In the genomic region with DNA sequence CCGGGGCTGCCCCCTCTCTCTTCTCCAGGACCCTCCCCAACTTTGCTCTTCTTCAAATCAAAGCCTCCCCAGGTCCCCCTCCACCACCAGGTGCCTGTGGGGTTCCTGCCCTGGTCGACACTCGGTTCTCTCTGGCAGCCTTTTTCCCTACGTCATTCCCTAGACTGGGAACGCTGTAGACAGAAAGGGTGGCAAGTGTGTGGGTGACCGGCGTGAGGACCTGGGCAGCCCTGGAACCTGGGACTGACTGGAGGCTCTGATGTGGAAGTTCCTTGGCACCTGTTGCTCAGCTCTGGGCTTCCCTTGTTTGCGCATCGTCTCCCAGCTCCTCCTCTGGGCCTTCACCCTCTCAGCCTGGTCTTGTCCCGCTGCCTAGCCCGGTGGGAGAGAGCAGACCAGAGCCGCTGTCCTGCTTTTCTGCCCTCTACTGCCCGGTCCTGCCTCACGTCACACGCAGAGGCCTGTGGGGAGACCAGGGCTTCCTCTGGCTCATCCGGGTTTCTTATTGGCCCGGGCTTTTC, we compare ENCODE assay signal across 8 cellular contexts. TPM values are rescaled to one million over a fixed set of nuclear protein-coding genes. Genes with fewer than 3 reads are reported as not detected.
DNase-seq lines count a peak whose midpoint lies in the region; ATAC-seq and TF ChIP-seq lines count a peak whose summit lies in the region.

No MANE protein-coding gene starts in this region.

- 44% methylated on average over 17 of the region's 17 CpGs for WGBS in thymus

- peaks cover 57% of the 10 kb centered on the region for H3K36me3 ChIP-seq in iPS-15b (ENCODE audit: control insufficient read depth, insufficient read depth, low read length)
- peaks cover 32% of the 10 kb centered on the region for H3K36me3 ChIP-seq in thymus (ENCODE audit: control insufficient read depth, insufficient read depth)

- H3K9me3 Mint-ChIP-seq in activated naive CD4-positive, alpha-beta T cell treated with anti-CD3 and anti-CD28 coated beads, Interleukin-2, amount 10 ng/mL, durations not matched to agents 7 days and 5 days, result no peaks in the 10 kb centered on the region
- H3K9me3 Mint-ChIP-seq in activated B cell treated with CpG ODN at 0.5 μM for 24 hours, result no peaks in the 10 kb centered on the region

- H3K4me3 ChIP-seq in iPS-15b (ENCODE audit: low read depth, low read length) (peak overlapping the region; percentile 84), thymus (ENCODE audit: low read length) (peak overlapping the region; percentile 72)

- no peaks in the 10 kb centered on the region for H3K27me3 Mint-ChIP-seq in activated naive CD4-positive, alpha-beta T cell treated with anti-CD3 and anti-CD28 coated beads, Interleukin-2, amount 10 ng/mL, durations not matched to agents 7 days and 5 days
- no peaks in the 10 kb centered on the region for H3K27me3 Mint-ChIP-seq in activated B cell treated with CpG ODN at 0.5 μM for 24 hours

- H3K27ac Mint-ChIP-seq in activated naive CD4-positive, alpha-beta T cell treated with anti-CD3 and anti-CD28 coated beads, Interleukin-2, amount 10 ng/mL, durations not matched to agents 7 days and 5 days, result peak overlapping the region; percentile 100
- H3K27ac Mint-ChIP-seq in activated B cell treated with CpG ODN at 0.5 μM for 24 hours, result peak overlapping the region; percentile 92

- H3K4me3 Mint-ChIP-seq in activated naive CD4-positive, alpha-beta T cell treated with anti-CD3 and anti-CD28 coated beads, Interleukin-2, amount 10 ng/mL, durations not matched to agents 7 days and 5 days, result peak overlapping the region; percentile 91
- H3K4me3 Mint-ChIP-seq in activated B cell treated with CpG ODN at 0.5 μM for 24 hours, result peak overlapping the region; percentile 83

- peak; percentile 48 for DNase-seq in activated naive CD4-positive, alpha-beta T cell treated with anti-CD3 and anti-CD28 coated beads, Interleukin-2, amount 10 ng/mL, durations not matched to agents 7 days and 5 days
- no peak for DNase-seq in activated naive CD4-positive, alpha-beta T cell treated with anti-CD3 and anti-CD28 coated beads, Interleukin-2, amount 50 U/mL, for 16 hours
- no peak for DNase-seq in activated B cell treated with CpG ODN at 0.5 μM for 24 hours
- no peak for DNase-seq in DMS79 treated with DMSO at 0.1 percent for 48 hours (lab: John Stamatoyannopoulos, UW)
- DNase-seq in iPS-NIHi7 (ENCODE audit: extremely low spot score), result no peak

- no peak for TF ChIP-seq CTCF in activated B cell treated with CpG ODN at 0.5 μM for 24 hours (IDR thresholded peaks at IDR 0.05)

- H3K27me3 ChIP-seq in iPS-15b (ENCODE audit: control insufficient read depth, insufficient read depth, low read length) (no peaks in the 10 kb centered on the region), thymus (ENCODE audit: control insufficient read depth, insufficient read depth) (no peaks in the 10 kb centered on the region)

- H3K27ac ChIP-seq in thymus (ENCODE audit: low read depth), result peak overlapping the region; percentile 98

- POLR2A ChIA-PET in activated B cell treated with CpG ODN at 0.5 μM for 24 hours (lab: Charles Lee), result interaction anchor here (1.1 to 8.1 kb wide), 5 partner anchors 10 to 286 kb away, joined by 3 to 138 read pairs (median 10); a partner anchor contains a TSS

- intact Hi-C loops in activated B cell treated with CpG ODN at 0.5 μM for 24 hours (cut with micrococcal nuclease), result loop anchor here (5.0 kb wide), 1 partner anchor 710 kb away; a partner anchor contains a TSS

- peaks cover 51% of the 10 kb centered on the region for H3K36me3 Mint-ChIP-seq in activated naive CD4-positive, alpha-beta T cell treated with anti-CD3 and anti-CD28 coated beads, Interleukin-2, amount 10 ng/mL, durations not matched to agents 7 days and 5 days
- H3K36me3 Mint-ChIP-seq in activated B cell treated with CpG ODN at 0.5 μM for 24 hours (ENCODE audit: low read depth), result peaks cover 11% of the 10 kb centered on the region

- H3K9me3 ChIP-seq in iPS-15b (ENCODE audit: control insufficient read depth, insufficient read depth, low read length), result no peaks in the 10 kb centered on the region
- H3K9me3 ChIP-seq in thymus (ENCODE audit: control insufficient read depth), result no peaks in the 10 kb centered on the region

- ATAC-seq in activated B cell treated with CpG ODN at 0.5 μM for 24 hours (ENCODE audit: low read depth) (no peak), GM19397 (IDR thresholded peaks at IDR 0.05; ENCODE audit: unreplicated experiment) (no peak)

- CTCF ChIA-PET in activated naive CD4-positive, alpha-beta T cell treated with anti-CD3 and anti-CD28 coated beads, Interleukin-2, amount 10 ng/mL, durations not matched to agents 7 days and 5 days (lab: Charles Lee), result interaction anchor here (9.4 kb wide), 1 partner anchor 28 kb away, joined by 96 read pairs; no protein-coding TSS in a partner anchor
- CTCF ChIA-PET in activated B cell treated with CpG ODN at 0.5 μM for 24 hours (lab: Charles Lee), result interaction anchor here (1.2 to 10.9 kb wide), 2 partner anchors 12 to 29 kb away, joined by 4 to 286 read pairs; no protein-coding TSS in a partner anchor

- H3K4me1 Mint-ChIP-seq in activated naive CD4-positive, alpha-beta T cell treated with anti-CD3 and anti-CD28 coated beads, Interleukin-2, amount 10 ng/mL, durations not matched to agents 7 days and 5 days, result peaks cover 67% of the 10 kb centered on the region
- H3K4me1 Mint-ChIP-seq in activated B cell treated with CpG ODN at 0.5 μM for 24 hours, result peaks cover 63% of the 10 kb centered on the region

- no peaks in the 10 kb centered on the region for H3K4me1 ChIP-seq in iPS-15b (ENCODE audit: control insufficient read depth, insufficient read depth, low read length)
- H3K4me1 ChIP-seq in thymus (ENCODE audit: control insufficient read depth, insufficient read depth, low read length), result peaks cover 36% of the 10 kb centered on the region

- H3K9ac ChIP-seq in iPS-15b (ENCODE audit: low read depth, low read length), result peak overlapping the region; percentile 92

RNA-seq across cellular contexts. Expression of a gene that starts 1.3 kb away (rescaled TPM):
- 16.1 and 20.5 TPM in 2 replicates for total RNA-seq in activated B cell treated with CpG ODN at 0.5 μM for 24 hours
- polyA plus RNA-seq in thymus, result 46.7 TPM

RNA-seq across cellular contexts. Expression of a gene that starts 1.5 kb away (rescaled TPM):
- 23.6 and 23.7 TPM in 2 replicates for total RNA-seq in activated B cell treated with CpG ODN at 0.5 μM for 24 hours
- 23.2 TPM for polyA plus RNA-seq in thymus

RNA-seq across cellular contexts. Expression of a gene that starts 10.5 kb away (rescaled TPM):
- 34.0 and 37.8 TPM in 2 replicates for total RNA-seq in activated B cell treated with CpG ODN at 0.5 μM for 24 hours
- polyA plus RNA-seq in thymus, result 53.1 TPM

RNA-seq across cellular contexts. Expression of a gene that starts 38.5 kb away (rescaled TPM):
- 0.81 and 1.2 TPM in 2 replicates for total RNA-seq in activated B cell treated with CpG ODN at 0.5 μM for 24 hours
- 2.0 TPM for polyA plus RNA-seq in thymus
